Comparison of ENCODE assay signal across 18 cellular contexts in genomic region chr5:87551807-87552377, GRCh38.
"Had no signal": no experiment of that assay in that cellular context is flagged by ENCODE, and none has a peak within 500 bp of the region (broad histone marks: within the 10 kb centered on the region; RNA-seq: fewer than 3 reads in every experiment).

No MANE protein-coding gene starts in this region.

- FAIRE-seq: endothelial cell of umbilical vein, small intestine, urothelium cell line had no signal

- H3K36me3 ChIP-seq: colonic mucosa, neutrophil, right atrium auricular region had no signal

- H3K9me3 ChIP-seq: colonic mucosa, neutrophil, right atrium auricular region had no signal

- H3K4me3 ChIP-seq: colonic mucosa, right atrium auricular region had no signal

- H3K4me1 ChIP-seq: colonic mucosa, right atrium auricular region had no signal

- H3K27me3 ChIP-seq: colonic mucosa, neutrophil, right atrium auricular region had no signal

- H3K27ac ChIP-seq: colonic mucosa, neutrophil, right atrium auricular region had no signal

- DNase-seq: colonic mucosa; dermis blood vessel endothelial cell; erythroblast; foreskin melanocyte; head of caudate nucleus; hippocampal formation; mammary epithelial cell; naive thymus-derived CD8-positive, alpha-beta T cell; posterior cingulate gyrus; small intestine; stimulated activated CD4-positive, alpha-beta T cell treated with anti-CD3 and anti-CD28 coated beads, Interleukin-12 subunit alpha, Interleukin-12 subunit beta, amount 100 ng/mL, for 4 hours; stimulated activated naive CD4-positive, alpha-beta T cell; trophoblast cell had no signal

- ATAC-seq: left lobe of liver; naive thymus-derived CD8-positive, alpha-beta T cell had no signal
